In the genomic region with DNA sequence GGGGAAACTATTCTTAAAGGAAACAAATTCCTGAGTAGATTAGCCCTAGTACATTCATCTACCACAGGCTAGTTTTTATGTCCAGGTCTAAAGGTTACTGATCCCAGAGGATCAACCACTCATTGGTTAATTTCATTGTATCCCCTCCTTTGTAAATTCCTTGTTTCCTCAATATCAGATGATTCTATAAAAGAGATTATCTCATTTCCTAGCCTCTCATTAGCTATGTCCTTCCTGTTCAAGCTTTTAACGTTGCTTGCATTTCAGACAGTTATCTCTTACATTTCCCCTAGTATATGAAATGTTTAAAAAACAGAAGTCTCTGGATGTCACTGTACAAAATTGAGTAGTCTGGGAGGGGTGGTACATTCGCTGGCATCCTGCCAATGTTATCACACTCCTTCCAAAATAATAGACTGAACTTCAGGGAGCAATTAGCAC, we compare ENCODE assay signal across 26 cellular contexts. TPM values are rescaled to one million over a fixed set of nuclear protein-coding genes. Genes with fewer than 3 reads are reported as not detected.
DNase-seq lines count a peak whose midpoint lies in the region; ATAC-seq and TF ChIP-seq lines count a peak whose summit lies in the region.
"Had no signal": no experiment of that assay in that cellular context is flagged by ENCODE, and none has a peak within 500 bp of the region (broad histone marks: within the 10 kb centered on the region; RNA-seq: fewer than 3 reads in every experiment).

No MANE protein-coding gene starts in this region.

- H3K36me3 Mint-ChIP-seq in WTC11: peaks cover 41% of the 10 kb centered on the region
- H3K36me3 Mint-ChIP-seq in natural killer cell: peaks cover 16% of the 10 kb centered on the region

- peak in 1 of 2 donors; percentile 3 for TF ChIP-seq RAD21 in liver (IDR thresholded peaks at IDR 0.05)

- H3K36me3 ChIP-seq in left ventricle myocardium inferior (peaks cover 29% of the 10 kb centered on the region), liver (ENCODE audit: control insufficient read depth in 4 of 4, insufficient read depth in 3 of 4, low read depth in 1 of 4, low read length in 3 of 4) (peaks cover 1 to 25% (median 23%) of the 10 kb centered on the region in 4 donors), uterus (no peaks in the 10 kb centered on the region)

- CTCF ChIA-PET in WTC11 (lab: Charles Lee): no interaction called here

- H3K9me3 ChIP-seq in left ventricle myocardium inferior (replicated peaks): no peaks in the 10 kb centered on the region
- H3K9me3 ChIP-seq in liver (ENCODE audit: control insufficient read depth in 4 of 4, low read length in 3 of 4): no peaks in the 10 kb centered on the region
- H3K9me3 ChIP-seq in uterus: no peaks in the 10 kb centered on the region
- H3K9me3 ChIP-seq: tibial nerve had no signal

- no peaks in the 10 kb centered on the region for H3K9me3 Mint-ChIP-seq in WTC11
- no peaks in the 10 kb centered on the region for H3K9me3 Mint-ChIP-seq in natural killer cell
- H3K9me3 Mint-ChIP-seq: activated naive CD8-positive, alpha-beta T cell treated with anti-CD3 and anti-CD28 coated beads, Interleukin-2, amount 50 U/mL, for 24 hours; activated T-cell treated with anti-CD3 and anti-CD28 coated beads, Interleukin-2, amount 50 U/mL, for 4 hours; CD8-positive, alpha-beta T cell; memory B cell; T-helper 2 cell treated with Interferon-gamma antibody and Interleukin-4, amounts not matched to agents 5 μg/mL and 100 μg/mL, for 36 hours had no signal

- TF ChIP-seq CTCF in left ventricle myocardium inferior (IDR thresholded peaks at IDR 0.05; ENCODE audit: borderline replicate concordance): no peak
- no peak for TF ChIP-seq CTCF in WTC11 (IDR thresholded peaks at IDR 0.05)
- no peak for TF ChIP-seq CTCF in liver (IDR thresholded peaks at IDR 0.05; ENCODE audit: low read depth, low read length, missing input control)
- TF ChIP-seq CTCF in uterus (IDR thresholded peaks at IDR 0.05): no peak
- TF ChIP-seq CTCF in natural killer cell (IDR thresholded peaks at IDR 0.05): no peak

- no peak overlapping the region for H3K4me3 ChIP-seq in left ventricle myocardium inferior
- H3K4me3 ChIP-seq in liver (ENCODE audit: low read depth in 1 of 3, low read length in 3 of 3): no peak overlapping the region
- no peak overlapping the region for H3K4me3 ChIP-seq in uterus
- H3K4me3 ChIP-seq: dorsolateral prefrontal cortex, tibial nerve had no signal

- intact Hi-C loops in left ventricle myocardium inferior (cut with micrococcal nuclease) (no loop called here), Right ventricle myocardium inferior (cut with DNase I) (no loop called here), uterus (cut with DNase I; ENCODE audit: low total_unique reads) (no loop called here), natural killer cell (cut with micrococcal nuclease) (no loop called here), sciatic nerve (cut with DNase I) (no loop called here)

- DNase-seq in left ventricle myocardium inferior (no peak), Right ventricle myocardium inferior (ENCODE audit: missing footprints) (no peak), WTC11 (ENCODE audit: low spot score) (no peak), uterus (no peak), natural killer cell (no peak), sciatic nerve (ENCODE audit: low spot score) (no peak)
- DNase-seq: activated CD4-positive, alpha-beta T cell treated with anti-CD3 and anti-CD28 coated beads, Interleukin-2, amount 50 U/mL, for 1 hour; activated naive CD8-positive, alpha-beta T cell treated with anti-CD3 and anti-CD28 coated beads, Interleukin-2, amount 50 U/mL, for 24 hours; activated T-cell treated with anti-CD3 and anti-CD28 coated beads, Interleukin-2, amount 50 U/mL, for 4 hours; CD8-positive, alpha-beta T cell; cerebellar nuclear complex; DMS153; dorsolateral prefrontal cortex; NCI-H1436; NCI-H2081 treated with DMSO at 0.1 percent for 48 hours; NCI-H446 treated with DMSO at 0.1 percent for 48 hours; nucleus accumbens; RPMI8226; WERI-Rb-1 had no signal

- H3K4me1 ChIP-seq in left ventricle myocardium inferior (peaks cover 28% of the 10 kb centered on the region), liver (ENCODE audit: control insufficient read depth in 4 of 4, insufficient read depth in 4 of 4, low read length in 3 of 4) (no peaks in the 10 kb centered on the region), uterus (peaks cover 0 to 12% of the 10 kb centered on the region in 2 donors)
- H3K4me1 ChIP-seq: tibial nerve had no signal

- H3K4me1 Mint-ChIP-seq in WTC11: no peaks in the 10 kb centered on the region
- H3K4me1 Mint-ChIP-seq in natural killer cell: peaks cover 0 to 6% of the 10 kb centered on the region in 2 donors

- H3K27ac ChIP-seq in left ventricle myocardium inferior (replicated peaks) (peak overlapping the region; percentile 10), liver (ENCODE audit: low read depth in 1 of 2, low read length in 2 of 2) (no peak overlapping the region), uterus (peak overlapping the region; percentile 73 to 78)
- H3K27ac ChIP-seq: KMS-11, tibial nerve, WERI-Rb-1 had no signal

- H3K27me3 Mint-ChIP-seq in WTC11 (ENCODE audit: low read depth) (no peaks in the 10 kb centered on the region), natural killer cell (ENCODE audit: low read depth in 2 of 2) (no peaks in the 10 kb centered on the region)
- H3K27me3 Mint-ChIP-seq: activated naive CD8-positive, alpha-beta T cell treated with anti-CD3 and anti-CD28 coated beads, Interleukin-2, amount 50 U/mL, for 24 hours; memory B cell had no signal

- POLR2A ChIA-PET in WTC11 (lab: Charles Lee): interaction anchor here (0.7 kb wide), 1 partner anchor 33 kb away, joined by 3 read pairs; no protein-coding TSS in a partner anchor

- H3K9ac ChIP-seq in liver (ENCODE audit: low read depth in 1 of 2, low read length in 2 of 2): no peak overlapping the region
- H3K9ac ChIP-seq: KMS-11 had no signal

- no peak for TF ChIP-seq POLR2A in uterus (IDR thresholded peaks at IDR 0.05)

- WGBS in liver: 59% methylated on average over 2 of the region's 2 CpGs

- H3K4me3 Mint-ChIP-seq in WTC11 (no peak overlapping the region), natural killer cell (no peak overlapping the region)
- H3K4me3 Mint-ChIP-seq: activated naive CD8-positive, alpha-beta T cell treated with anti-CD3 and anti-CD28 coated beads, Interleukin-2, amount 50 U/mL, for 24 hours; activated T-cell treated with anti-CD3 and anti-CD28 coated beads, Interleukin-2, amount 50 U/mL, for 4 hours; CD8-positive, alpha-beta T cell; memory B cell; T-helper 2 cell treated with Interferon-gamma antibody and Interleukin-4, amounts not matched to agents 5 μg/mL and 100 μg/mL, for 36 hours had no signal

- ATAC-seq in Right ventricle myocardium inferior: no peak
- ATAC-seq in WTC11: no peak
- no peak for ATAC-seq in natural killer cell
- ATAC-seq in HG02938 (IDR thresholded peaks at IDR 0.05; ENCODE audit: unreplicated experiment): no peak
- ATAC-seq in sciatic nerve: no peak
- ATAC-seq: activated naive CD8-positive, alpha-beta T cell treated with anti-CD3 and anti-CD28 coated beads, Interleukin-2, amount 50 U/mL, for 24 hours; activated T-cell treated with anti-CD3 and anti-CD28 coated beads, Interleukin-2, amount 50 U/mL, for 4 hours; CD8-positive, alpha-beta T cell had no signal

- H3K27ac Mint-ChIP-seq in WTC11 (peak overlapping the region; percentile 37), natural killer cell (no peak overlapping the region)
- H3K27ac Mint-ChIP-seq: activated naive CD8-positive, alpha-beta T cell treated with anti-CD3 and anti-CD28 coated beads, Interleukin-2, amount 50 U/mL, for 24 hours; CD8-positive, alpha-beta T cell; memory B cell; T-helper 2 cell treated with Interferon-gamma antibody and Interleukin-4, amounts not matched to agents 5 μg/mL and 100 μg/mL, for 36 hours had no signal

- H3K27me3 ChIP-seq in left ventricle myocardium inferior (ENCODE audit: low read depth) (no peaks in the 10 kb centered on the region), liver (ENCODE audit: control insufficient read depth in 4 of 4, insufficient read depth in 4 of 4, low read length in 3 of 4) (no peaks in the 10 kb centered on the region), uterus (no peaks in the 10 kb centered on the region)
- H3K27me3 ChIP-seq: dorsolateral prefrontal cortex, tibial nerve had no signal

TF ChIP-seq in WTC11, 78 proteins besides CTCF, POLR2A, EP300 and RAD21 (continues in another document):
- TF ChIP-seq ZNF121 (CRISPR knock-in tag; IDR thresholded peaks at IDR 0.05) (no peak), SOX15 (CRISPR knock-in tag; IDR thresholded peaks at IDR 0.05) (no peak), ZNF416 (CRISPR knock-in tag; IDR thresholded peaks at IDR 0.05) (no peak), CREM (CRISPR knock-in tag; IDR thresholded peaks at IDR 0.05) (no peak), IRF2 (CRISPR knock-in tag; IDR thresholded peaks at IDR 0.05; ENCODE audit: borderline replicate concordance, low read depth) (no peak), GTF2I (CRISPR knock-in tag; conservative IDR thresholded peaks at IDR 0.05) (no peak), GABPB1 (CRISPR knock-in tag; IDR thresholded peaks at IDR 0.05) (no peak), ZNF232 (CRISPR knock-in tag; IDR thresholded peaks at IDR 0.05) (no peak)

TF ChIP-seq in liver, 16 proteins besides CTCF, POLR2A, EP300 and RAD21:
- peak; percentile 38 for TF ChIP-seq NR2F2 (IDR thresholded peaks at IDR 0.05)
- TF ChIP-seq HNF4A (conservative IDR thresholded peaks at IDR 0.05): no peak

RNA-seq across cellular contexts. Expression of a gene that starts 24.2 kb away (rescaled TPM):
- total RNA-seq in left ventricle myocardium inferior: 3.1 TPM
- 1.7 TPM for total RNA-seq in Right ventricle myocardium inferior
- total RNA-seq in WTC11 (2021): 34.5 to 37.5 TPM (median 34.9 TPM) in 3 replicates
- total RNA-seq in liver: 1 to 10 TPM; 2.2 to 2.3 TPM
- polyA plus RNA-seq in liver: 1 to 10 TPM; 1.1 to 1.4 TPM
- 10 to 100 TPM; 16.8 to 47.6 (median 39.3) TPM for total RNA-seq in uterus
- total RNA-seq in natural killer cell: 1 to 10 TPM; 1.2 to 2.3 (median 2.0) TPM
- total RNA-seq in sciatic nerve: 15.4 TPM

RNA-seq across cellular contexts. Expression of a gene that starts 49.4 kb away (rescaled TPM):
- 1.5 TPM for total RNA-seq in left ventricle myocardium inferior
- not detected for total RNA-seq in Right ventricle myocardium inferior
- total RNA-seq in WTC11 (2021): not detected in 3 replicates
- total RNA-seq in liver: under 1 TPM; 0.09 to 0.33 TPM
- 1 to 10 TPM in 1 of 2 donors, under 1 TPM in 1; 0.92 to 1.0 TPM for polyA plus RNA-seq in liver
- 1 to 10 TPM; 2.9 to 8.6 (median 4.0) TPM for total RNA-seq in uterus
- total RNA-seq in natural killer cell: not detected
- 1.2 TPM for total RNA-seq in sciatic nerve
- total RNA-seq: CD8-positive, alpha-beta T cell; HT1080 had no signal

Comparison
In these comparisons a context has a peak if more than half of its experiments do, and no peak if none do; other contexts are left out.
1. H3K27ac ChIP-seq: peak in left ventricle myocardium inferior (single experiment) and uterus (2 of 2); none in liver (0 of 2).